ENCODE assay signal across 19 cellular contexts in genomic region chr15:65579762-65580161, GRCh38. TPM values are rescaled to one million over a fixed set of nuclear protein-coding genes. Genes with fewer than 3 reads are reported as not detected.
DNase-seq lines count a peak whose midpoint lies in the region; ATAC-seq and TF ChIP-seq lines count a peak whose summit lies in the region.
"Had no signal": no experiment of that assay in that cellular context is flagged by ENCODE, and none has a peak within 500 bp of the region (broad histone marks: within the 10 kb centered on the region; RNA-seq: fewer than 3 reads in every experiment).

No MANE protein-coding gene starts in this region.

- no peaks in the 10 kb centered on the region for H4K20me1 ChIP-seq in GM23338 (replicated peaks; ENCODE audit: insufficient read depth)
- no peaks in the 10 kb centered on the region for H4K20me1 ChIP-seq in mammary epithelial cell (ENCODE audit: insufficient read depth, low read length)

- POLR2A ChIA-PET in activated naive CD8-positive, alpha-beta T cell treated with anti-CD3 and anti-CD28 coated beads, Interleukin-2, amount 10 ng/mL, durations not matched to agents 7 days and 5 days (lab: Charles Lee), result no interaction called here
- POLR2A ChIA-PET in naive thymus-derived CD8-positive, alpha-beta T cell (lab: Charles Lee), result no interaction called here

- BruUV-seq in mammary epithelial cell (replicated peaks; lab: Mats Ljungman, UMichigan), result no TSS peak

- H3K9ac ChIP-seq in mammary epithelial cell (ENCODE audit: insufficient read depth, low read length), result no peak overlapping the region

- H3K36me3 Mint-ChIP-seq in GM23338 (ENCODE audit: low read depth), result peaks cover 59% of the 10 kb centered on the region; the same call in 2 of the 3 replicates
- H3K36me3 Mint-ChIP-seq in activated naive CD8-positive, alpha-beta T cell treated with anti-CD3 and anti-CD28 coated beads, Interleukin-2, amount 10 ng/mL, durations not matched to agents 7 days and 5 days, result peaks cover 40% of the 10 kb centered on the region
- H3K36me3 Mint-ChIP-seq in naive thymus-derived CD8-positive, alpha-beta T cell, result peaks cover 6 to 83% (median 27%) of the 10 kb centered on the region in 3 donors

- H3K4me1 Mint-ChIP-seq in GM23338, result peaks cover 31% of the 10 kb centered on the region
- peaks cover 24% of the 10 kb centered on the region for H3K4me1 Mint-ChIP-seq in activated naive CD8-positive, alpha-beta T cell treated with anti-CD3 and anti-CD28 coated beads, Interleukin-2, amount 10 ng/mL, durations not matched to agents 7 days and 5 days
- H3K4me1 Mint-ChIP-seq in naive thymus-derived CD8-positive, alpha-beta T cell, result peaks cover 4 to 31% (median 25%) of the 10 kb centered on the region in 4 donors

- H3K27ac ChIP-seq in GM23338 (ENCODE audit: low read depth) (peak overlapping the region; percentile 73), caudate nucleus (ENCODE audit: low read depth, low read length) (no peak overlapping the region), mammary epithelial cell (ENCODE audit: insufficient read depth, low read depth, low read length) (no peak overlapping the region)
- H3K27ac ChIP-seq: sigmoid colon had no signal

- intact Hi-C loops in mammary epithelial cell (cut with micrococcal nuclease), result loop anchor here (10.0 kb wide), 1 partner anchor 95 kb away; no protein-coding TSS in a partner anchor

- no peak overlapping the region for H3K4me3 Mint-ChIP-seq in GM23338
- no peak overlapping the region for H3K4me3 Mint-ChIP-seq in activated naive CD8-positive, alpha-beta T cell treated with anti-CD3 and anti-CD28 coated beads, Interleukin-2, amount 10 ng/mL, durations not matched to agents 7 days and 5 days
- no peak overlapping the region for H3K4me3 Mint-ChIP-seq in naive thymus-derived CD8-positive, alpha-beta T cell

- peak overlapping the region; percentile 58 for H3K27ac Mint-ChIP-seq in GM23338
- peak overlapping the region; percentile 52 for H3K27ac Mint-ChIP-seq in activated naive CD8-positive, alpha-beta T cell treated with anti-CD3 and anti-CD28 coated beads, Interleukin-2, amount 10 ng/mL, durations not matched to agents 7 days and 5 days
- H3K27ac Mint-ChIP-seq in naive thymus-derived CD8-positive, alpha-beta T cell, result peak overlapping the region in 9 of 10 donors; percentile 14 to 92 (median 79)

- ATAC-seq in GM23338, result no peak
- ATAC-seq in activated naive CD8-positive, alpha-beta T cell treated with anti-CD3 and anti-CD28 coated beads, Interleukin-2, amount 10 ng/mL, durations not matched to agents 7 days and 5 days (ENCODE audit: low read depth), result no peak
- no peak for ATAC-seq in naive thymus-derived CD8-positive, alpha-beta T cell
- ATAC-seq: activated CD4-positive, CD25-positive, alpha-beta regulatory T cell treated with anti-CD3 and anti-CD28 coated beads, Interleukin-2, amount 50 U/mL, for 24 hours; Right ventricle myocardium inferior had no signal

- TF ChIP-seq CTCF in GM23338 (conservative IDR thresholded peaks at IDR 0.05; ENCODE audit: low read depth in 2 of 2) (no peak), GM13976 (IDR thresholded peaks at IDR 0.05; ENCODE audit: borderline replicate concordance, control extremely low read depth, extremely low read depth, insufficient read depth, missing control alignments) (no peak), mammary epithelial cell (conservative IDR thresholded peaks at IDR 0.05 in 1 of 2, IDR thresholded peaks at IDR 0.05 in 1 of 2; ENCODE audit: extremely low read depth in 1 of 2, insufficient read depth in 1 of 2, low read depth in 1 of 2, low read length in 2 of 2) (no peak)

- no peaks in the 10 kb centered on the region; the same call in 1 of the 2 replicates for H3F3A ChIP-seq in GM23338 (replicated peaks; ENCODE audit: low read depth)

- no peak overlapping the region for H2AFZ ChIP-seq in GM23338
- H2AFZ ChIP-seq in mammary epithelial cell (ENCODE audit: low read depth, low read length), result no peak overlapping the region

- peaks cover 16% of the 10 kb centered on the region for H3K36me3 ChIP-seq in GM23338 (ENCODE audit: insufficient read depth)
- peaks cover 15% of the 10 kb centered on the region for H3K36me3 ChIP-seq in mammary epithelial cell (ENCODE audit: insufficient read depth, low read length)

- H3K4me2 ChIP-seq in GM23338, result no peak overlapping the region
- H3K4me2 ChIP-seq in mammary epithelial cell (ENCODE audit: insufficient read depth, low read depth, low read length), result no peak overlapping the region

- DNase-seq in AG20443 (ENCODE audit: low spot score) (peak; percentile 8), GM23338 (ENCODE audit: low spot score) (no peak), mucosa of gallbladder (ENCODE audit: low spot score) (no peak), caudate nucleus (lab: John Stamatoyannopoulos, UW) (no peak), GM13976 (ENCODE audit: low spot score) (no peak), mammary epithelial cell (no peak)
- DNase-seq in activated naive CD8-positive, alpha-beta T cell treated with anti-CD3 and anti-CD28 coated beads, Interleukin-2, amount 10 ng/mL, durations not matched to agents 7 days and 5 days, result no peak
- no peak for DNase-seq in naive thymus-derived CD8-positive, alpha-beta T cell
- DNase-seq: activated CD8-positive, alpha-beta memory T cell treated with anti-CD3 and anti-CD28 coated beads, Interleukin-2, amount 50 U/mL, for 4 hours; BE2C; effector CD4-positive, alpha-beta T cell; midbrain; NCI-H1436; NCI-H2227 treated with DMSO at 0.1 percent for 48 hours; sigmoid colon; substantia nigra; T-helper 2 cell had no signal

- no peaks in the 10 kb centered on the region for H3K9me3 Mint-ChIP-seq in GM23338
- no peaks in the 10 kb centered on the region for H3K9me3 Mint-ChIP-seq in activated naive CD8-positive, alpha-beta T cell treated with anti-CD3 and anti-CD28 coated beads, Interleukin-2, amount 10 ng/mL, durations not matched to agents 7 days and 5 days
- no peaks in the 10 kb centered on the region for H3K9me3 Mint-ChIP-seq in naive thymus-derived CD8-positive, alpha-beta T cell

- H3K79me2 ChIP-seq in GM23338 (replicated peaks; ENCODE audit: insufficient read depth), result no peaks in the 10 kb centered on the region
- H3K79me2 ChIP-seq in mammary epithelial cell (ENCODE audit: insufficient read depth, low read length), result no peaks in the 10 kb centered on the region

- no peak overlapping the region for H3K4me3 ChIP-seq in GM23338
- no peak overlapping the region for H3K4me3 ChIP-seq in mammary epithelial cell (replicated peaks in 1 of 3; ENCODE audit: insufficient read depth in 1 of 3, low read depth in 2 of 3, low read length in 3 of 3)
- H3K4me3 ChIP-seq: sigmoid colon had no signal

- H3K27me3 Mint-ChIP-seq in GM23338 (ENCODE audit: insufficient read depth, low read depth, poor library complexity), result no peaks in the 10 kb centered on the region
- no peaks in the 10 kb centered on the region for H3K27me3 Mint-ChIP-seq in activated naive CD8-positive, alpha-beta T cell treated with anti-CD3 and anti-CD28 coated beads, Interleukin-2, amount 10 ng/mL, durations not matched to agents 7 days and 5 days
- no peaks in the 10 kb centered on the region for H3K27me3 Mint-ChIP-seq in naive thymus-derived CD8-positive, alpha-beta T cell

- no peaks in the 10 kb centered on the region for H3K9me2 ChIP-seq in GM23338 (ENCODE audit: insufficient read depth)

- no peaks in the 10 kb centered on the region; the same call in 1 of the 2 replicates for H3K4me1 ChIP-seq in GM23338 (ENCODE audit: insufficient read depth)
- H3K4me1 ChIP-seq in mammary epithelial cell (ENCODE audit: insufficient read depth, low read length), result peaks cover 11% of the 10 kb centered on the region
- H3K4me1 ChIP-seq: sigmoid colon had no signal

- no peaks in the 10 kb centered on the region for H3K9me3 ChIP-seq in mammary epithelial cell (replicated peaks; ENCODE audit: insufficient read depth, low read length)
- H3K9me3 ChIP-seq: BE2C, sigmoid colon had no signal

- in situ Hi-C loops in GM13976 (cut with MboI; ENCODE audit: low sequenced_read_pairs, unreplicated experiment), result no loop called here
- in situ Hi-C loops in mammary epithelial cell (cut with MboI; ENCODE audit: low sequenced_read_pairs in 2 of 2), result no loop called here

- H3K27me3 ChIP-seq in GM23338 (ENCODE audit: insufficient read depth) (no peaks in the 10 kb centered on the region), mammary epithelial cell (ENCODE audit: insufficient read depth, low read length) (no peaks in the 10 kb centered on the region)
- H3K27me3 ChIP-seq: BE2C, sigmoid colon had no signal

- CTCF ChIA-PET in mammary epithelial cell (lab: Charles Lee; ENCODE audit: low non-redundant PET), result no interaction called here

- dilution Hi-C loops in mammary epithelial cell (cut with HindIII; ENCODE audit: low sequenced_read_pairs), result no loop called here

- 81% methylated on average over 3 of the region's 3 CpGs for WGBS in mammary epithelial cell (ENCODE audit: low coverage, missing lambda C conversion rate)

RNA-seq across cellular contexts. Expression of gene INTS14, which starts 31.2 kb away (rescaled TPM):
- total RNA-seq in GM23338 (2014; rRNA removed; shearing (Covaris generic)), result 37.7 and 56.0 TPM in 2 replicates
- polyA plus RNA-seq in GM23338 (2016; fragmentation: Nextera tagmentation; extraction: Ambion mirVana), result 14.1 and 15.2 TPM in 2 replicates
- total RNA-seq in activated naive CD8-positive, alpha-beta T cell treated with anti-CD3 and anti-CD28 coated beads, Interleukin-2, amount 10 ng/mL, durations not matched to agents 7 days and 5 days, result 10 to 100 TPM; 42.8 to 43.0 TPM
- total RNA-seq in naive thymus-derived CD8-positive, alpha-beta T cell, result 10 to 100 TPM; 48.8 to 53.2 TPM
- polyA plus RNA-seq in naive thymus-derived CD8-positive, alpha-beta T cell, result 10 to 100 TPM; 20.4 to 30.3 (median 24.0) TPM
- 35.7 TPM for total RNA-seq in mucosa of gallbladder
- total RNA-seq in mammary epithelial cell, result 10 to 100 TPM; 38.9 to 41.8 TPM
- 39.5 TPM for polyA plus RNA-seq in mammary epithelial cell
- polyA minus RNA-seq in mammary epithelial cell, result 37.2 TPM

RNA-seq across cellular contexts. Expression of gene SLC24A1, which starts 42.0 kb away (rescaled TPM):
- total RNA-seq in GM23338 (2014; rRNA removed; shearing (Covaris generic)), result 4.5 and 6.1 TPM in 2 replicates
- polyA plus RNA-seq in GM23338 (2016; fragmentation: Nextera tagmentation; extraction: Ambion mirVana) (1.6 and 2.3 TPM in 2 replicates), mammary epithelial cell (6.1 TPM)
- 1 to 10 TPM; 4.9 to 7.1 TPM for total RNA-seq in activated naive CD8-positive, alpha-beta T cell treated with anti-CD3 and anti-CD28 coated beads, Interleukin-2, amount 10 ng/mL, durations not matched to agents 7 days and 5 days
- 1 to 10 TPM; 5.0 to 6.6 TPM for total RNA-seq in naive thymus-derived CD8-positive, alpha-beta T cell
- 1 to 10 TPM in 2 of 3 donors, under 1 TPM in 1; 0.93 to 2.4 (median 1.7) TPM for polyA plus RNA-seq in naive thymus-derived CD8-positive, alpha-beta T cell
- total RNA-seq in mucosa of gallbladder (8.7 TPM), mammary epithelial cell (10 to 100 TPM; 10.2 to 15.7 TPM)
- polyA minus RNA-seq in mammary epithelial cell, result 7.6 TPM

RNA-seq across cellular contexts. Expression of gene HACD3, which starts 49.5 kb away (rescaled TPM):
- total RNA-seq in GM23338 (2014; rRNA removed; shearing (Covaris generic)), result 128 and 131 TPM in 2 replicates
- polyA plus RNA-seq in GM23338 (2016; fragmentation: Nextera tagmentation; extraction: Ambion mirVana) (115 and 123 TPM in 2 replicates), mammary epithelial cell (55.1 TPM)
- total RNA-seq in activated naive CD8-positive, alpha-beta T cell treated with anti-CD3 and anti-CD28 coated beads, Interleukin-2, amount 10 ng/mL, durations not matched to agents 7 days and 5 days, result 10 to 100 TPM; 33.3 to 34.5 TPM
- total RNA-seq in naive thymus-derived CD8-positive, alpha-beta T cell, result 10 to 100 TPM; 22.8 to 25.2 TPM
- polyA plus RNA-seq in naive thymus-derived CD8-positive, alpha-beta T cell, result 10 to 100 TPM; 26.1 to 31.6 (median 30.6) TPM
- total RNA-seq in mucosa of gallbladder (80.5 TPM), mammary epithelial cell (10 to 100 TPM; 49.6 to 55.8 TPM)
- polyA minus RNA-seq in mammary epithelial cell, result 53.5 TPM
